13 cellular contexts compared by ENCODE assay signal in the genomic region with DNA sequence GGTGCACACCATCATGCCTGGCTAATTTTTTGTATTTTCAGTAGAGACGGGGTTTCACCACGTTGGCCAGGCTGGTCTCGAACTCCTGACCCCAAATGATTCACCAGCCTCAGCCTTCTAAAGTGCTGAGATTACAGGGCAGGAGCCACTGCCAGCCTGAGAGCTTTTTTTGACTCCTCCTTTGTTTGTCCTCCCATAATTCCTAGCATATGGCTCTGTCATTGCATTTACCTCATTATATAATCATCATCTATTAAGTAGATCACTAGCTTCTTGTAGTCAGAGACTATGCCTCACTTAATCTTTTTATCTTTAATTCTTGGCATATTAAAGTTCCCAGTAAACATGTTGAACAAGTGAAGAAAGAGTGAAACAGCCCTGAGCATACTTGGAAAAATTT.
A peak's percentile ranks its signal among the peaks of the same experiment; 100 is the strongest.
DNase-seq lines count a peak whose midpoint lies in the region; ATAC-seq and TF ChIP-seq lines count a peak whose summit lies in the region.
"Had no signal": no experiment of that assay in that cellular context is flagged by ENCODE, and none has a peak within 500 bp of the region (broad histone marks: within the 10 kb centered on the region; RNA-seq: fewer than 3 reads in every experiment).

No MANE protein-coding gene starts in this region.

- no peaks in the 10 kb centered on the region for H3K27me3 ChIP-seq in BLaER1 treated with 17β-estradiol and CSF1 and Interleukin-3, amounts not matched to agents 10 nM and 100 nM
- H3K27me3 ChIP-seq in foreskin keratinocyte: no peaks in the 10 kb centered on the region

- no peaks in the 10 kb centered on the region for H3K9me3 ChIP-seq in BLaER1 treated with 17β-estradiol and CSF1 and Interleukin-3, amounts not matched to agents 10 nM and 100 nM (replicated peaks in 1 of 11)

- peaks cover 0 to 51% (median 4%) of the 10 kb centered on the region in 11 experiments; a peak in 7 of 22 replicates for H3K36me3 ChIP-seq in BLaER1 treated with 17β-estradiol and CSF1 and Interleukin-3, amounts not matched to agents 10 nM and 100 nM

- peaks cover 5 to 46% (median 27%) of the 10 kb centered on the region in 10 experiments; a peak in 15 of 20 replicates for H3K4me1 ChIP-seq in BLaER1 treated with 17β-estradiol and CSF1 and Interleukin-3, amounts not matched to agents 10 nM and 100 nM
- H3K4me1 ChIP-seq in foreskin keratinocyte: peaks cover 16% of the 10 kb centered on the region
- H3K4me1 ChIP-seq: parathyroid adenoma had no signal

- peaks cover 0 to 23% (median 0%) of the 10 kb centered on the region in 11 experiments; a peak in 3 of 22 replicates for H4K20me1 ChIP-seq in BLaER1 treated with 17β-estradiol and CSF1 and Interleukin-3, amounts not matched to agents 10 nM and 100 nM

- peak; percentile 13 for ATAC-seq in foreskin keratinocyte
- no peak for ATAC-seq in HG03439 (IDR thresholded peaks at IDR 0.05; ENCODE audit: unreplicated experiment)
- no peak for ATAC-seq in left lobe of liver

- peak overlapping the region in 7 of 11 experiments; percentile 44 to 72 (median 57); a peak in 14 of 22 replicates for H3K4me2 ChIP-seq in BLaER1 treated with 17β-estradiol and CSF1 and Interleukin-3, amounts not matched to agents 10 nM and 100 nM

- peak overlapping the region in 6 of 11 experiments; percentile 5 to 56 (median 30); a peak in 8 of 22 replicates for H3K27ac ChIP-seq in BLaER1 treated with 17β-estradiol and CSF1 and Interleukin-3, amounts not matched to agents 10 nM and 100 nM
- H3K27ac ChIP-seq in VCaP (0 out of 2 replicates have a peak overlapping the region, but pooled peaks have one; percentile 0), foreskin keratinocyte (peak overlapping the region; percentile 100)
- H3K27ac ChIP-seq: parathyroid adenoma had no signal

- no peak for TF ChIP-seq CTCF in VCaP (conservative IDR thresholded peaks at IDR 0.05)
- TF ChIP-seq CTCF in foreskin keratinocyte (conservative IDR thresholded peaks at IDR 0.05): no peak

- peak overlapping the region in 1 of 11 experiments; percentile 24; a peak in 2 of 22 replicates for H3K9ac ChIP-seq in BLaER1 treated with 17β-estradiol and CSF1 and Interleukin-3, amounts not matched to agents 10 nM and 100 nM
- H3K9ac ChIP-seq: parathyroid adenoma had no signal

- peak; percentile 25 for DNase-seq in HCEC 1CT
- peak in 1 of 2 donors; percentile 40 for DNase-seq in foreskin keratinocyte
- no peak for DNase-seq in NK-92 treated with Interleukin-12 subunit alpha and Interleukin-12 subunit beta, amount 100 ng/mL, for 24 hours (lab: John Stamatoyannopoulos, UW)
- no peak for DNase-seq in left lobe of liver (ENCODE audit: low spot score)
- no peak for DNase-seq in HPDE6-E6E7 (ENCODE audit: extremely low spot score)
- DNase-seq: activated naive CD4-positive, alpha-beta T cell treated with Interleukin-2 at 50 U/mL for 16 hours; DMS79 treated with DMSO at 0.1 percent for 48 hours; NCI-H1092 treated with DMSO at 0.1 percent for 48 hours; NCI-H446 had no signal

- no peak overlapping the region for H3K4me3 ChIP-seq in BLaER1 treated with 17β-estradiol and CSF1 and Interleukin-3, amounts not matched to agents 10 nM and 100 nM

Comparison
In these comparisons a context has a peak if more than half of its experiments do, and no peak if none do; other contexts are left out.
1. H3K27ac ChIP-seq: peak in every context shown above with its lines; median percentile 100 in foreskin keratinocyte; 30 in BLaER1 treated with 17β-estradiol and CSF1 and Interleukin-3, amounts not matched to agents 10 nM and 100 nM; 0 in VCaP.